8 cellular contexts compared by ENCODE assay signal in genomic region chr16:3718019-3718391, GRCh38. TPM values are rescaled to one million over a fixed set of nuclear protein-coding genes. Genes with fewer than 3 reads are reported as not detected.
DNase-seq lines count a peak whose midpoint lies in the region; ATAC-seq and TF ChIP-seq lines count a peak whose summit lies in the region.

No MANE protein-coding gene starts in this region.

- H2BK15ac ChIP-seq in neuronal stem cell (ENCODE audit: low read length), result no peak overlapping the region

- H3K36me3 ChIP-seq in OCI-LY3 (replicated peaks; ENCODE audit: low read depth, low read length), result peaks cover 20% of the 10 kb centered on the region
- peaks cover 8 to 23% of the 10 kb centered on the region in 2 donors for H3K36me3 ChIP-seq in neuronal stem cell (replicated peaks in 1 of 2; ENCODE audit: control insufficient read depth in 2 of 2, insufficient read depth in 2 of 2, low read length in 2 of 2)

- H4K91ac ChIP-seq in neuronal stem cell (ENCODE audit: low read depth, low read length, poor library complexity), result no peak overlapping the region

- peak overlapping the region; percentile 95 for H3K4me2 ChIP-seq in OCI-LY3 (ENCODE audit: low read length)
- H3K4me2 ChIP-seq in neuronal stem cell (ENCODE audit: insufficient read depth, low read length, poor library complexity, severe bottlenecking), result peak overlapping the region; percentile 84

- WGBS in neuronal stem cell (ENCODE audit: extremely low coverage in 2 of 2, insufficient read length in 2 of 2, insufficient replicate concordance in 1 of 2), 2 donors, result no CpG with 5 or more reads among the region's 5 CpGs

- H3K9me3 ChIP-seq in CD4-positive, alpha-beta T cell (ENCODE audit: control insufficient read depth, low read length), result no peaks in the 10 kb centered on the region
- H3K9me3 ChIP-seq in OCI-LY3 (ENCODE audit: insufficient read depth, low read length) (no peaks in the 10 kb centered on the region), neuronal stem cell (replicated peaks in 1 of 2; ENCODE audit: control insufficient read depth in 2 of 2, insufficient read depth in 1 of 2, low read depth in 1 of 2, low read length in 2 of 2) (no peaks in the 10 kb centered on the region)

- no peaks in the 10 kb centered on the region for H3K27me3 Mint-ChIP-seq in CD4-positive, alpha-beta T cell
- H3K27me3 Mint-ChIP-seq in effector memory CD8-positive, alpha-beta T cell, result no peaks in the 10 kb centered on the region

- H3K27ac ChIP-seq in CD4-positive, alpha-beta T cell (ENCODE audit: low read depth, low read length), result peak overlapping the region; percentile 92
- H3K27ac ChIP-seq in OCI-LY3 (ENCODE audit: low read length) (peak overlapping the region; percentile 37; the same call in 1 of the 2 replicates), neuronal stem cell (replicated peaks; ENCODE audit: low read length) (no peak overlapping the region)

- no peak for TF ChIP-seq CTCF in CD4-positive, alpha-beta T cell (IDR thresholded peaks at IDR 0.05)
- no peak for TF ChIP-seq CTCF in OCI-LY3 (IDR thresholded peaks at IDR 0.05; ENCODE audit: low read depth, low read length)

- peak overlapping the region; percentile 44; the same call in 1 of the 2 replicates for H2AFZ ChIP-seq in OCI-LY3 (ENCODE audit: low read depth, low read length)
- H2AFZ ChIP-seq in neuronal stem cell (ENCODE audit: low read length), result peak overlapping the region; percentile 99

- H3K9ac ChIP-seq in OCI-LY3 (ENCODE audit: low read length) (peak overlapping the region; percentile 86), neuronal stem cell (ENCODE audit: low read depth, low read length, poor library complexity) (peak overlapping the region; percentile 100)

- H3K4me1 ChIP-seq in OCI-LY3 (ENCODE audit: low read length) (peaks cover 10% of the 10 kb centered on the region), neuronal stem cell (ENCODE audit: control insufficient read depth in 2 of 2, insufficient read depth in 1 of 2, low read depth in 1 of 2, low read length in 2 of 2) (peaks cover 1 to 4% of the 10 kb centered on the region in 2 donors)

- 0 out of 2 replicates have a peak, but pooled peaks cover 8% of the 10 kb centered on the region for H4K20me1 ChIP-seq in OCI-LY3 (ENCODE audit: insufficient read depth, low read length)

- H3K9me3 Mint-ChIP-seq in CD4-positive, alpha-beta T cell, result no peaks in the 10 kb centered on the region
- H3K9me3 Mint-ChIP-seq in effector memory CD8-positive, alpha-beta T cell, result no peaks in the 10 kb centered on the region

- peak overlapping the region; percentile 88 for H3K4me3 Mint-ChIP-seq in CD4-positive, alpha-beta T cell
- peak overlapping the region; percentile 86 to 88 for H3K4me3 Mint-ChIP-seq in effector memory CD8-positive, alpha-beta T cell

- H3K14ac ChIP-seq in neuronal stem cell (ENCODE audit: low read length), result no peak overlapping the region

- peak overlapping the region; percentile 97 for H3K4me3 ChIP-seq in OCI-LY3 (ENCODE audit: low read length)
- peak overlapping the region; percentile 99 to 100 for H3K4me3 ChIP-seq in neuronal stem cell (ENCODE audit: low read length in 2 of 2)

- no peak overlapping the region for H4K8ac ChIP-seq in neuronal stem cell (ENCODE audit: low read depth, low read length)

- no peaks in the 10 kb centered on the region for H3K27me3 ChIP-seq in CD4-positive, alpha-beta T cell (ENCODE audit: control insufficient read depth, insufficient read depth, low read length)
- H3K27me3 ChIP-seq in OCI-LY3 (ENCODE audit: low read depth, low read length) (no peaks in the 10 kb centered on the region), neuronal stem cell (ENCODE audit: control insufficient read depth in 3 of 3, insufficient read depth in 3 of 3, low read depth in 1 of 3, low read length in 3 of 3) (no peaks in the 10 kb centered on the region)

- no peak overlapping the region for H2BK120ac ChIP-seq in neuronal stem cell (ENCODE audit: low read depth, low read length)

- peaks cover 10% of the 10 kb centered on the region for H3K79me1 ChIP-seq in neuronal stem cell (ENCODE audit: low read depth, low read length)

- POLR2A ChIA-PET in CD4-positive, alpha-beta T cell (lab: Charles Lee), result interaction anchor here (0.7 to 1.8 kb wide), 10 partner anchors 19 to 1935 kb away, joined by 3 to 12 read pairs (median 4); partner anchors contain the start of genes CREBBP, NAA60, NUBP2 and SPSB3

- H3K4ac ChIP-seq in neuronal stem cell (ENCODE audit: low read length), result no peak overlapping the region

- CTCF ChIA-PET in CD4-positive, alpha-beta T cell (lab: Charles Lee), result no interaction called here

- H2BK5ac ChIP-seq in neuronal stem cell (ENCODE audit: low read length), result no peak overlapping the region

- no peak overlapping the region for H2AK5ac ChIP-seq in neuronal stem cell (ENCODE audit: low read depth, low read length)

- peaks cover 51% of the 10 kb centered on the region for H3K79me2 ChIP-seq in OCI-LY3 (ENCODE audit: low read length)

- no peak for DNase-seq in CD4-positive, alpha-beta T cell
- no peak for DNase-seq in effector memory CD8-positive, alpha-beta T cell
- DNase-seq in neuronal stem cell (ENCODE audit: low spot score), result no peak
- no peak for DNase-seq in NCI-H2227 (lab: John Stamatoyannopoulos, UW; ENCODE audit: unreplicated experiment)
- no peak for DNase-seq in medulla oblongata (ENCODE audit: extremely low spot score)

- peaks cover 31% of the 10 kb centered on the region for H3K4me1 Mint-ChIP-seq in CD4-positive, alpha-beta T cell (ENCODE audit: low read depth)
- H3K4me1 Mint-ChIP-seq in effector memory CD8-positive, alpha-beta T cell (ENCODE audit: low read depth in 2 of 2), result peaks cover 18 to 24% of the 10 kb centered on the region in 2 donors

- H3K27ac Mint-ChIP-seq in CD4-positive, alpha-beta T cell, result peak overlapping the region; percentile 89
- peak overlapping the region; percentile 75 to 82 for H3K27ac Mint-ChIP-seq in effector memory CD8-positive, alpha-beta T cell

- no peak for ATAC-seq in CD4-positive, alpha-beta T cell (ENCODE audit: poor library complexity)
- ATAC-seq in effector memory CD8-positive, alpha-beta T cell (replicated peaks), result no peak
- ATAC-seq in GM19351 (IDR thresholded peaks at IDR 0.05; ENCODE audit: unreplicated experiment) (no peak), GM21447 (IDR thresholded peaks at IDR 0.05; ENCODE audit: unreplicated experiment) (no peak)

- intact Hi-C loops in CD4-positive, alpha-beta T cell (cut with DNase I, micrococcal nuclease), result loop anchor here in 1 of 2 experiments (5.0 to 10.0 kb wide), 2 partner anchors 106 to 537 kb away; partner anchors contain the start of gene SLX4

- no peak overlapping the region for H3K18ac ChIP-seq in neuronal stem cell (ENCODE audit: low read length)

- H3K23ac ChIP-seq in neuronal stem cell (ENCODE audit: low read depth, low read length, poor library complexity), result no peak overlapping the region

- peaks cover 14% of the 10 kb centered on the region for H3K36me3 Mint-ChIP-seq in CD4-positive, alpha-beta T cell (ENCODE audit: low read depth)
- peaks cover 12% of the 10 kb centered on the region for H3K36me3 Mint-ChIP-seq in effector memory CD8-positive, alpha-beta T cell (ENCODE audit: insufficient read depth)

- no peak overlapping the region for H2BK12ac ChIP-seq in neuronal stem cell (ENCODE audit: low read length)

RNA-seq across cellular contexts. Expression of gene TRAP1, which starts 0.7 kb away (rescaled TPM):
- 10 to 100 TPM; 68.0 to 75.9 TPM for total RNA-seq in CD4-positive, alpha-beta T cell
- polyA plus RNA-seq in neuronal stem cell (2013, experiment 1 of 2), result 156 TPM
- 144 TPM for polyA plus RNA-seq in neuronal stem cell (2013, experiment 2 of 2)
